Comparison of ENCODE assay signal across 12 cellular contexts in genomic region chr5:79481574-79481973, GRCh38.
"Had no signal": no experiment of that assay in that cellular context is flagged by ENCODE, and none has a peak within 500 bp of the region (broad histone marks: within the 10 kb centered on the region; RNA-seq: fewer than 3 reads in every experiment).

No MANE protein-coding gene starts in this region.

- DNase-seq: activated CD4-positive, alpha-beta memory T cell treated with anti-CD3 and anti-CD28 coated beads for 36 hours; activated CD4-positive, alpha-beta T cell treated with anti-CD3 and anti-CD28 coated beads for 48 hours; activated effector memory CD4-positive, alpha-beta T cell treated with Interleukin-2 at 50 U/mL for 16 hours; activated naive CD4-positive, alpha-beta T cell treated with anti-CD3 and anti-CD28 coated beads for 36 hours; activated T-cell treated with anti-CD3 and anti-CD28 coated beads, Interleukin-2, amount 50 U/mL, for 72 hours; amygdala; cortex of kidney; immature natural killer cell; posterior cingulate gyrus; stimulated activated CD4-positive, alpha-beta T cell treated with anti-CD3 and anti-CD28 coated beads, Interleukin-4, amount 100 ng/mL, for 4 hours; stimulated activated naive CD8-positive, alpha-beta T cell treated with anti-CD3 and anti-CD28 coated beads, Interleukin-15, amount 100 ng/mL, for 72 hours; tibial artery had no signal

- H3K9me3 ChIP-seq: tibial artery had no signal

- H3K4me1 ChIP-seq: tibial artery had no signal

- H3K4me3 ChIP-seq: tibial artery had no signal

- ATAC-seq: activated T-cell treated with anti-CD3 and anti-CD28 coated beads, Interleukin-2, amount 50 U/mL, for 72 hours; stimulated activated naive CD8-positive, alpha-beta T cell treated with anti-CD3 and anti-CD28 coated beads, Interleukin-15, amount 100 ng/mL, for 72 hours had no signal

- H3K27ac ChIP-seq: tibial artery had no signal

- H3K36me3 ChIP-seq: tibial artery had no signal

- H3K27me3 ChIP-seq: tibial artery had no signal
